19 cellular contexts compared by ENCODE assay signal in genomic region chr12:132395908-132396305, GRCh38.
"Had no signal": no experiment of that assay in that cellular context is flagged by ENCODE, and none has a peak within 500 bp of the region (broad histone marks: within the 10 kb centered on the region; RNA-seq: fewer than 3 reads in every experiment).

No MANE protein-coding gene starts in this region.

- DNase-seq: activated CD4-positive, alpha-beta memory T cell treated with anti-CD3 and anti-CD28 coated beads, Interleukin-2, amount 10 ng/mL, durations not matched to agents 7 days and 5 days; activated CD4-positive, alpha-beta T cell treated with anti-CD3 and anti-CD28 coated beads for 4 hours; activated naive CD4-positive, alpha-beta T cell treated with anti-CD3 and anti-CD28 coated beads, Interleukin-2, amount 50 U/mL, for 16 hours; activated T-cell treated with anti-CD3 and anti-CD28 coated beads, Interleukin-2, amount 50 U/mL, for 4 hours; effector CD8-positive, alpha-beta T cell; immature natural killer cell; mammary epithelial cell; midbrain; nephron progenitor cell; occipital lobe; small intestine; stimulated activated CD4-positive, alpha-beta T cell treated with anti-CD3 and anti-CD28 coated beads, Interleukin-4, amount 100 ng/mL, for 24 hours; testis had no signal

- H3K27me3 Mint-ChIP-seq: activated CD4-positive, alpha-beta memory T cell treated with anti-CD3 and anti-CD28 coated beads, Interleukin-2, amount 10 ng/mL, durations not matched to agents 7 days and 5 days had no signal

- H3K36me3 ChIP-seq: ascending aorta, esophagus muscularis mucosa, upper lobe of right lung had no signal

- H3K4me3 Mint-ChIP-seq: activated CD4-positive, alpha-beta memory T cell treated with anti-CD3 and anti-CD28 coated beads, Interleukin-2, amount 10 ng/mL, durations not matched to agents 7 days and 5 days; activated T-cell treated with anti-CD3 and anti-CD28 coated beads, Interleukin-2, amount 50 U/mL, for 4 hours; dendritic cell treated with granulocyte-macrophage colony-stimulating factor and Interleukin-4, amounts not matched to agents 40 ng/mL and 50 ng/mL, for 4 days; immature natural killer cell; nephron progenitor cell; stimulated activated effector memory CD8-positive, alpha-beta T cell treated with anti-CD3 and anti-CD28 coated beads, Interleukin-12 subunit alpha, Interleukin-12 subunit beta, amount 100 ng/mL, for 72 hours; WTC11 had no signal

- H3K27ac ChIP-seq: ascending aorta, esophagus muscularis mucosa, testis, upper lobe of right lung had no signal

- H3K4me3 ChIP-seq: ascending aorta, esophagus muscularis mucosa, testis, upper lobe of right lung had no signal

- H3K36me3 Mint-ChIP-seq: immature natural killer cell; stimulated activated effector memory CD8-positive, alpha-beta T cell treated with anti-CD3 and anti-CD28 coated beads, Interleukin-12 subunit alpha, Interleukin-12 subunit beta, amount 100 ng/mL, for 72 hours; WTC11 had no signal

- H3K27me3 ChIP-seq: ascending aorta, testis had no signal

- H3K4me1 ChIP-seq: ascending aorta, esophagus muscularis mucosa, testis, upper lobe of right lung had no signal

- ATAC-seq: activated T-cell treated with anti-CD3 and anti-CD28 coated beads, Interleukin-2, amount 50 U/mL, for 4 hours; stimulated activated effector memory CD8-positive, alpha-beta T cell treated with anti-CD3 and anti-CD28 coated beads, Interleukin-12 subunit alpha, Interleukin-12 subunit beta, amount 100 ng/mL, for 72 hours; upper lobe of right lung; WTC11 had no signal

- H3K27ac Mint-ChIP-seq: activated CD4-positive, alpha-beta memory T cell treated with anti-CD3 and anti-CD28 coated beads, Interleukin-2, amount 10 ng/mL, durations not matched to agents 7 days and 5 days; dendritic cell treated with granulocyte-macrophage colony-stimulating factor and Interleukin-4, amounts not matched to agents 40 ng/mL and 50 ng/mL, for 4 days; immature natural killer cell; nephron progenitor cell; stimulated activated effector memory CD8-positive, alpha-beta T cell treated with anti-CD3 and anti-CD28 coated beads, Interleukin-12 subunit alpha, Interleukin-12 subunit beta, amount 100 ng/mL, for 72 hours; WTC11 had no signal

- H3K9me3 Mint-ChIP-seq: activated T-cell treated with anti-CD3 and anti-CD28 coated beads, Interleukin-2, amount 50 U/mL, for 4 hours; dendritic cell treated with granulocyte-macrophage colony-stimulating factor and Interleukin-4, amounts not matched to agents 40 ng/mL and 50 ng/mL, for 4 days; immature natural killer cell had no signal

- H3K9me3 ChIP-seq: ascending aorta, esophagus muscularis mucosa, testis, upper lobe of right lung had no signal

- H3K4me1 Mint-ChIP-seq: activated CD4-positive, alpha-beta memory T cell treated with anti-CD3 and anti-CD28 coated beads, Interleukin-2, amount 10 ng/mL, durations not matched to agents 7 days and 5 days; immature natural killer cell had no signal
